In the genomic region with DNA sequence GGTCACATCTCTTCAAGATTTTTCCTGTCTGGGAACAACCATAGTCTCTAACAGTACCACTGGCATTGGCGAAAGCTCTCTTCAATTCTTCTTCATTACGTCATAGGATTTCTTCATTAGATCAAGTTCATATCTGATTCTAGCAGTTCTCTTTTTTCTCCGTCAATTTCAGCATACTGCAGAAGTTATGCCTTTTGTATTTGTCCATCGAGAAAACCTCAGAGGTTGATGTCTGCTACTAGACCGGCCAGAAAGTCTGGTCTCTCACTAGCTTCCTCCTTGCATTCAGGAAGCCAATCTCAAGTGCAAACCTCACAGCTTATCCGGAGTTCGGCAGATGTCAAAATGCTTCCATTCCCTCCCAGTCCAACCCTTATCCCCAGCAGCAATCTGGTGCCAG, we compare ENCODE assay signal across 11 cellular contexts. TPM values are rescaled to one million over a fixed set of nuclear protein-coding genes. Genes with fewer than 3 reads are reported as not detected.
DNase-seq lines count a peak whose midpoint lies in the region; ATAC-seq and TF ChIP-seq lines count a peak whose summit lies in the region.
"Had no signal": no experiment of that assay in that cellular context is flagged by ENCODE, and none has a peak within 500 bp of the region (broad histone marks: within the 10 kb centered on the region; RNA-seq: fewer than 3 reads in every experiment).

No MANE protein-coding gene starts in this region.

- no peaks in the 10 kb centered on the region for H3K9me3 Mint-ChIP-seq in immature natural killer cell
- no peaks in the 10 kb centered on the region for H3K9me3 Mint-ChIP-seq in CD4-positive, alpha-beta memory T cell
- H3K9me3 Mint-ChIP-seq: activated T-cell treated with anti-CD3 and anti-CD28 coated beads, Interleukin-2, amount 50 U/mL, for 24 hours had no signal

- no peaks in the 10 kb centered on the region for H3K36me3 ChIP-seq in CD4-positive, alpha-beta memory T cell (ENCODE audit: insufficient read depth, low read length)
- no peaks in the 10 kb centered on the region for H3K36me3 ChIP-seq in spleen

- peaks cover 0 to 2% (median 0%) of the 10 kb centered on the region in 3 donors for H3K27me3 Mint-ChIP-seq in immature natural killer cell (ENCODE audit: low read depth in 3 of 3)
- no peaks in the 10 kb centered on the region for H3K27me3 Mint-ChIP-seq in CD4-positive, alpha-beta memory T cell
- H3K27me3 Mint-ChIP-seq: activated T-cell treated with anti-CD3 and anti-CD28 coated beads, Interleukin-2, amount 50 U/mL, for 24 hours had no signal

- H3K4me1 Mint-ChIP-seq in immature natural killer cell, result peaks cover 9 to 16% of the 10 kb centered on the region in 2 donors
- peaks cover 0 to 3% (median 0%) of the 10 kb centered on the region in 4 donors for H3K4me1 Mint-ChIP-seq in CD4-positive, alpha-beta memory T cell

- no peaks in the 10 kb centered on the region for H3K36me3 Mint-ChIP-seq in immature natural killer cell
- no peaks in the 10 kb centered on the region for H3K36me3 Mint-ChIP-seq in CD4-positive, alpha-beta memory T cell

- H3K27ac Mint-ChIP-seq in immature natural killer cell, result peak overlapping the region in 2 of 6 donors; percentile 15 to 47
- no peak overlapping the region for H3K27ac Mint-ChIP-seq in CD4-positive, alpha-beta memory T cell
- H3K27ac Mint-ChIP-seq: activated T-cell treated with anti-CD3 and anti-CD28 coated beads, Interleukin-2, amount 50 U/mL, for 24 hours had no signal

- peak; percentile 61 for ATAC-seq in GM21576 (IDR thresholded peaks at IDR 0.05; ENCODE audit: unreplicated experiment)

- no peak for TF ChIP-seq POLR2A in spleen (IDR thresholded peaks at IDR 0.05)

- H3K4me3 Mint-ChIP-seq in immature natural killer cell, result peak overlapping the region; percentile 17 to 78 (median 34)
- H3K4me3 Mint-ChIP-seq in CD4-positive, alpha-beta memory T cell, result no peak overlapping the region
- H3K4me3 Mint-ChIP-seq: activated T-cell treated with anti-CD3 and anti-CD28 coated beads, Interleukin-2, amount 50 U/mL, for 24 hours had no signal

- no peaks in the 10 kb centered on the region for H3K4me1 ChIP-seq in CD4-positive, alpha-beta memory T cell (ENCODE audit: insufficient read depth, low read length)
- H3K4me1 ChIP-seq in spleen, result peaks cover 4 to 15% (median 9%) of the 10 kb centered on the region in 6 donors

- DNase-seq in DMS 273 (lab: John Stamatoyannopoulos, UW; ENCODE audit: unreplicated experiment) (peak; percentile 89), MV-4-11 (lab: John Stamatoyannopoulos, UW) (peak; percentile 80), immature natural killer cell (peak in 2 of 3 donors; percentile 2 to 8), NCI-H146 (lab: John Stamatoyannopoulos, UW) (no peak), spleen (no peak), NCI-H774 (lab: John Stamatoyannopoulos, UW) (no peak)
- no peak for DNase-seq in CD4-positive, alpha-beta memory T cell
- DNase-seq: activated T-cell treated with anti-CD3 and anti-CD28 coated beads, Interleukin-2, amount 50 U/mL, for 24 hours; DND-41 had no signal

- CTCF ChIA-PET in CD4-positive, alpha-beta memory T cell (lab: Charles Lee; ENCODE audit: partially characterized antibody), result no interaction called here

- H3K4me3 ChIP-seq in CD4-positive, alpha-beta memory T cell (ENCODE audit: low read length in 2 of 2), result no peak overlapping the region
- peak overlapping the region in 1 of 8 donors; percentile 36 for H3K4me3 ChIP-seq in spleen

- H3K9me3 ChIP-seq in CD4-positive, alpha-beta memory T cell (ENCODE audit: control insufficient read depth in 1 of 2, low read length in 2 of 2), result no peaks in the 10 kb centered on the region
- no peaks in the 10 kb centered on the region for H3K9me3 ChIP-seq in spleen

- no peak for TF ChIP-seq CTCF in spleen (IDR thresholded peaks at IDR 0.05 in 8 of 11, conservative IDR thresholded peaks at IDR 0.05 in 3 of 11)

- intact Hi-C loops in CD4-positive, alpha-beta memory T cell (cut with micrococcal nuclease), result no loop called here
- intact Hi-C loops in spleen (cut with DNase I; ENCODE audit: low total_unique reads), result no loop called here

- POLR2A ChIA-PET in CD4-positive, alpha-beta memory T cell (lab: Charles Lee; ENCODE audit: partially characterized antibody), result interaction anchor here (0.7 kb wide), 1 partner anchor 62 kb away, joined by 3 read pairs; no protein-coding TSS in a partner anchor

- 12 to 27% (median 16%) methylated on average over 7 of the region's 7 CpGs for WGBS in spleen, 5 donors

- H3K27ac ChIP-seq in CD4-positive, alpha-beta memory T cell (ENCODE audit: low read depth, low read length), result no peak overlapping the region
- H3K27ac ChIP-seq in spleen, result peak overlapping the region in 3 of 8 donors; percentile 10 to 38 (median 29)

- H3K27me3 ChIP-seq in CD4-positive, alpha-beta memory T cell (ENCODE audit: insufficient read depth, low read length), result no peaks in the 10 kb centered on the region
- H3K27me3 ChIP-seq in spleen (replicated peaks in 1 of 7), result no peaks in the 10 kb centered on the region

RNA-seq across cellular contexts. Expression of a gene that starts 56.6 kb away (rescaled TPM):
- polyA plus RNA-seq in immature natural killer cell, result not detected
- not detected for total RNA-seq in CD4-positive, alpha-beta memory T cell
- not detected for polyA plus RNA-seq in CD4-positive, alpha-beta memory T cell
- total RNA-seq in spleen, result not detected
- under 1 TPM in 2 of 3 donors, not detected in 1; 0.04 to 0.16 TPM for polyA plus RNA-seq in spleen
- total RNA-seq: mucosa of gallbladder had no signal

Comparison
In these comparisons a context has a peak if more than half of its experiments do, and no peak if none do; other contexts are left out.
1. DNase-seq: peak in DMS 273 (single experiment), MV-4-11 (single experiment) and immature natural killer cell (2 of 3); none in NCI-H146 (single experiment), CD4-positive, alpha-beta memory T cell (0 of 5), spleen (single experiment) and NCI-H774 (single experiment).
2. H3K4me3 Mint-ChIP-seq: peak in immature natural killer cell (5 of 5); none in CD4-positive, alpha-beta memory T cell (0 of 8).